In the genomic region with DNA sequence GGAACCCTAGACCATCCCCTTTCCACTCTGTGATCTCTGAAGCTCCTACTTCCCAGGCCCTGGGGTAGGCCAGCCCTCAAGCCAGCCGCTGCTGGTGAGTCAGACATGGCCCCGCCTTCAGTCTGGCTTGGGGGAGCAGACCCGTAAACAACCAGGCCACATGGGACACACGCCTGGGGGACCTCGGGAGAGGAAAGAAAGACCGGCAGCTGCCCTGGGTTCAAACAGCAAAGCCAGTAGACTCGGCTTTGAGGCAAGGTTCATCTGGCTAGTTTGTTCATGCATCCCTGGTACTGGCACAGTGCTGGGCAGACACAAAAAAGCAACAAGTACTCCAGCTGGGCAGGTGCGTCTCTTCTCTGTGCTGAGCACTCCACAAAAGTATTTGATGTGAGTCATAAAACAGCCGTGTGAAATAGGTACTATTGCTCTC, we compare ENCODE assay signal across 10 cellular contexts.
DNase-seq lines count a peak whose midpoint lies in the region; ATAC-seq, FAIRE-seq and TF ChIP-seq lines count a peak whose summit lies in the region.
"Had no signal": no experiment of that assay in that cellular context is flagged by ENCODE, and none has a peak within 500 bp of the region (broad histone marks: within the 10 kb centered on the region; RNA-seq: fewer than 3 reads in every experiment).

No MANE protein-coding gene starts in this region.

- peak overlapping the region; percentile 4 for H2AFZ ChIP-seq in ACC112 (ENCODE audit: low read length, unreplicated experiment)

- H3K27ac Mint-ChIP-seq in stimulated activated naive B cell treated with anti-CD40 and anti-IgM and Interleukin-4, amounts not matched to agents 10 μg/mL and 1 μg/mL and 100 μg/mL, for 72 hours: no peak overlapping the region
- H3K27ac Mint-ChIP-seq in effector memory CD8-positive, alpha-beta T cell: no peak overlapping the region
- H3K27ac Mint-ChIP-seq: CD4-positive, alpha-beta T cell had no signal

- no peaks in the 10 kb centered on the region for H3K36me3 Mint-ChIP-seq in stimulated activated naive B cell treated with anti-CD40 and anti-IgM and Interleukin-4, amounts not matched to agents 10 μg/mL and 1 μg/mL and 100 μg/mL, for 72 hours
- no peaks in the 10 kb centered on the region for H3K36me3 Mint-ChIP-seq in effector memory CD8-positive, alpha-beta T cell (ENCODE audit: insufficient read depth)

- H3K4me1 Mint-ChIP-seq in stimulated activated naive B cell treated with anti-CD40 and anti-IgM and Interleukin-4, amounts not matched to agents 10 μg/mL and 1 μg/mL and 100 μg/mL, for 72 hours: peaks cover 17% of the 10 kb centered on the region in 2 donors
- H3K4me1 Mint-ChIP-seq in effector memory CD8-positive, alpha-beta T cell (ENCODE audit: low read depth in 2 of 2): peaks cover 8 to 12% of the 10 kb centered on the region in 2 donors

- TF ChIP-seq CTCF in RWPE2 (IDR thresholded peaks at IDR 0.05; ENCODE audit: poor library complexity, severe bottlenecking) (no peak), A673 (conservative IDR thresholded peaks at IDR 0.05; ENCODE audit: low read depth, low read length) (no peak)

- H3K4me1 ChIP-seq in ACC112 (ENCODE audit: control insufficient read depth, insufficient read depth, low read length, unreplicated experiment) (peaks cover 9% of the 10 kb centered on the region), RWPE2 (ENCODE audit: insufficient read depth, poor library complexity, severe bottlenecking) (peaks cover 14% of the 10 kb centered on the region), A673 (ENCODE audit: insufficient read depth, low read length, poor library complexity, severe bottlenecking) (no peaks in the 10 kb centered on the region)

- H3K27me3 Mint-ChIP-seq in stimulated activated naive B cell treated with anti-CD40 and anti-IgM and Interleukin-4, amounts not matched to agents 10 μg/mL and 1 μg/mL and 100 μg/mL, for 72 hours: peaks cover 28 to 43% of the 10 kb centered on the region in 2 donors
- peaks cover 36 to 52% of the 10 kb centered on the region in 2 donors for H3K27me3 Mint-ChIP-seq in effector memory CD8-positive, alpha-beta T cell

- DNase-seq in H54 (ENCODE audit: insufficient read length, low spot score): peak; percentile 91
- DNase-seq in RWPE2 (ENCODE audit: low spot score): no peak
- peak; percentile 68 for DNase-seq in iris pigment epithelial cell (ENCODE audit: low read depth)
- no peak for DNase-seq in stimulated activated naive B cell treated with anti-CD40 and anti-IgM and Interleukin-4, amounts not matched to agents 10 μg/mL and 1 μg/mL and 100 μg/mL, for 72 hours
- DNase-seq in stimulated activated CD4-positive, alpha-beta T cell treated with anti-CD3 and anti-CD28 coated beads, Interleukin-4, amount 100 ng/mL, for 24 hours: no peak
- no peak for DNase-seq in A673 (ENCODE audit: low spot score)
- no peak for DNase-seq in effector memory CD8-positive, alpha-beta T cell
- DNase-seq: CD4-positive, alpha-beta T cell had no signal

- FAIRE-seq in H54 (lab: Jason Lieb, UNC): peak; percentile 90

- no peaks in the 10 kb centered on the region for H3K79me2 ChIP-seq in ACC112 (ENCODE audit: control insufficient read depth, insufficient read depth, low read length, unreplicated experiment)

- no peak overlapping the region for H3K27ac ChIP-seq in ACC112 (ENCODE audit: low read depth, low read length)
- H3K27ac ChIP-seq in RWPE2 (ENCODE audit: poor library complexity, severe bottlenecking): peak overlapping the region; percentile 38
- H3K27ac ChIP-seq in A673 (ENCODE audit: low read depth, low read length, poor library complexity, severe bottlenecking): no peak overlapping the region
- H3K27ac ChIP-seq: dorsolateral prefrontal cortex had no signal

- intact Hi-C loops in A673 (cut with micrococcal nuclease; ENCODE audit: unreplicated experiment): no loop called here

- peaks cover 12% of the 10 kb centered on the region for H3K27me3 ChIP-seq in ACC112 (ENCODE audit: insufficient read depth, low read length)
- H3K27me3 ChIP-seq in RWPE2 (ENCODE audit: insufficient read depth, poor library complexity, severe bottlenecking): no peaks in the 10 kb centered on the region
- no peaks in the 10 kb centered on the region for H3K27me3 ChIP-seq in A673 (replicated peaks; ENCODE audit: insufficient read depth, low read depth, low read length, poor library complexity)

- H3K36me3 ChIP-seq in ACC112 (ENCODE audit: insufficient read depth, low read length) (no peaks in the 10 kb centered on the region), RWPE2 (ENCODE audit: low read depth) (no peaks in the 10 kb centered on the region), A673 (ENCODE audit: insufficient read depth, low read length, poor library complexity, severe bottlenecking) (no peaks in the 10 kb centered on the region)

- TF ChIP-seq POLR2A in H54 (IDR thresholded peaks at IDR 0.05; ENCODE audit: low read depth, low read length): no peak

- CTCF ChIA-PET in A673 (lab: Charles Lee): no interaction called here

- POLR2A ChIA-PET in A673 (lab: Charles Lee; ENCODE audit: low non-redundant PET): no interaction called here

- BruUV-seq in A673 (replicated peaks; lab: Mats Ljungman, UMichigan): no TSS peak

- H3K4me3 Mint-ChIP-seq in stimulated activated naive B cell treated with anti-CD40 and anti-IgM and Interleukin-4, amounts not matched to agents 10 μg/mL and 1 μg/mL and 100 μg/mL, for 72 hours: no peak overlapping the region
- no peak overlapping the region for H3K4me3 Mint-ChIP-seq in effector memory CD8-positive, alpha-beta T cell
- H3K4me3 Mint-ChIP-seq: CD4-positive, alpha-beta T cell had no signal

- H3K9me3 ChIP-seq in RWPE2 (ENCODE audit: severe bottlenecking) (no peaks in the 10 kb centered on the region), A673 (ENCODE audit: low read depth, low read length, poor library complexity, severe bottlenecking) (no peaks in the 10 kb centered on the region)

- no peaks in the 10 kb centered on the region for H3K9me3 Mint-ChIP-seq in stimulated activated naive B cell treated with anti-CD40 and anti-IgM and Interleukin-4, amounts not matched to agents 10 μg/mL and 1 μg/mL and 100 μg/mL, for 72 hours
- no peaks in the 10 kb centered on the region for H3K9me3 Mint-ChIP-seq in effector memory CD8-positive, alpha-beta T cell
- H3K9me3 Mint-ChIP-seq: CD4-positive, alpha-beta T cell had no signal

- H3K4me3 ChIP-seq in ACC112 (ENCODE audit: low read depth, low read length) (no peak overlapping the region), RWPE2 (ENCODE audit: severe bottlenecking) (no peak overlapping the region), A673 (ENCODE audit: low read depth, low read length, poor library complexity, severe bottlenecking) (no peak overlapping the region)
- H3K4me3 ChIP-seq: dorsolateral prefrontal cortex had no signal

- peak; percentile 92 for ATAC-seq in RWPE2 (ENCODE audit: low read depth)
- ATAC-seq in stimulated activated naive B cell treated with anti-CD40 and anti-IgM and Interleukin-4, amounts not matched to agents 10 μg/mL and 1 μg/mL and 100 μg/mL, for 72 hours (replicated peaks): no peak
- ATAC-seq in effector memory CD8-positive, alpha-beta T cell (replicated peaks): no peak

Comparison
In these comparisons a context has a peak if more than half of its experiments do, and no peak if none do; other contexts are left out.
1. DNase-seq: peak in H54 (single experiment) and iris pigment epithelial cell (single experiment); none in RWPE2 (single experiment), stimulated activated naive B cell treated with anti-CD40 and anti-IgM and Interleukin-4, amounts not matched to agents 10 μg/mL and 1 μg/mL and 100 μg/mL, for 72 hours (single experiment), stimulated activated CD4-positive, alpha-beta T cell treated with anti-CD3 and anti-CD28 coated beads, Interleukin-4, amount 100 ng/mL, for 24 hours (single experiment), A673 (single experiment) and effector memory CD8-positive, alpha-beta T cell (0 of 3).